Comparison of ENCODE assay signal across 8 cellular contexts in the genomic region with DNA sequence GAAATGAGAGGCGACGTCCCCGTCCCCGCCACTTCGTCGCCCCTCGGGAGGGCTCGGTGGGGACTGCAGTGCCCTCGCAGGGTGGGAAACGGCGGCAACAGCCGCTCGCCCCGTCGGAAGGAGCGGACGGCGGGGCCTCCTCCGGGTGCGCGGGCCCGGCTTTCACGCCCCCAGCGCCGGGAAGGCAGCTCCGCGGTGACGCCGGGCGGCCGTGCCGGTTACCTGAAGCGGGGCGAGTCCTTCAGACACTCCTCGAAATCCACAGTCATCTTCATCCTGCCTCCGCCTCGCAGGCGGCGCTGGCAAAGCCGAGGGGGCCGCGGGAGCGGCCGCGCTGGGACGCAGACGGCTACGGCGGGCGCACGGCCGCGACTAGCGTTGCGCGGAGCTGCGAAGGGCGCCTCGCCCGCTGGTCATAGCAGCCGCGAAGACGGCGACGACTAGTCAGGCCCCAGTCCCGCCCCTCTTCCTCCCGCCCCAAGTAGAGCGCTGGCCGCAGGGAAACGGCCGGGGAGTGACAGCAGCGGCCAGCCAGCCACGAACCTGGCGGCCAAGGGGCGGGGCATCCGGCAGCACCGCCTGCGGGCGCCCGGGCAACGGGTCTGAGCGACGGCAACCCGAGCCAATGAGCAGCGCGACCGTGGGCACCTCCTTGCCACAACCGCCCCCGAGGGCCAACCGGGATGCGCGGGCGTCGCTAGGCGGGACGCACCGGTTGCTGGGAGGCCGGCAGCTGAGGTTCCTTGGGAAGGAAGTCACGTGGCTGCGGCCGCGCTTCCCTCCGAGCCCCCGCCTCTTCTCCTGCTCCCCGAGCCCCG. TPM values are rescaled to one million over a fixed set of nuclear protein-coding genes. Genes with fewer than 3 reads are reported as not detected.
DNase-seq lines count a peak whose midpoint lies in the region; ATAC-seq and TF ChIP-seq lines count a peak whose summit lies in the region.

A gene with protein sequence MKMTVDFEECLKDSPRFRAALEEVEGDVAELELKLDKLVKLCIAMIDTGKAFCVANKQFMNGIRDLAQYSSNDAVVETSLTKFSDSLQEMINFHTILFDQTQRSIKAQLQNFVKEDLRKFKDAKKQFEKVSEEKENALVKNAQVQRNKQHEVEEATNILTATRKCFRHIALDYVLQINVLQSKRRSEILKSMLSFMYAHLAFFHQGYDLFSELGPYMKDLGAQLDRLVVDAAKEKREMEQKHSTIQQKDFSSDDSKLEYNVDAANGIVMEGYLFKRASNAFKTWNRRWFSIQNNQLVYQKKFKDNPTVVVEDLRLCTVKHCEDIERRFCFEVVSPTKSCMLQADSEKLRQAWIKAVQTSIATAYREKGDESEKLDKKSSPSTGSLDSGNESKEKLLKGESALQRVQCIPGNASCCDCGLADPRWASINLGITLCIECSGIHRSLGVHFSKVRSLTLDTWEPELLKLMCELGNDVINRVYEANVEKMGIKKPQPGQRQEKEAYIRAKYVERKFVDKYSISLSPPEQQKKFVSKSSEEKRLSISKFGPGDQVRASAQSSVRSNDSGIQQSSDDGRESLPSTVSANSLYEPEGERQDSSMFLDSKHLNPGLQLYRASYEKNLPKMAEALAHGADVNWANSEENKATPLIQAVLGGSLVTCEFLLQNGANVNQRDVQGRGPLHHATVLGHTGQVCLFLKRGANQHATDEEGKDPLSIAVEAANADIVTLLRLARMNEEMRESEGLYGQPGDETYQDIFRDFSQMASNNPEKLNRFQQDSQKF (minus strand): TSS at position 448 of the 818 bp plus-strand sequence. CDS start 173 bp downstream, at position 275.

- peak; percentile 99 for DNase-seq in DMS153 (lab: John Stamatoyannopoulos, UW)
- DNase-seq in Jurkat, Clone E6-1 (ENCODE audit: low read depth, low spot score) = peak; percentile 97
- peak; percentile 99 to 100 for DNase-seq in PC-9
- peak; percentile 100 for DNase-seq in activated T-cell treated with anti-CD3 and anti-CD28 coated beads, Interleukin-2, amount 50 U/mL, for 1 hour
- DNase-seq in epithelial cell of proximal tubule (ENCODE audit: low read depth) = peak; percentile 67
- DNase-seq in stimulated activated CD8-positive, alpha-beta memory T cell treated with anti-CD3 and anti-CD28 coated beads, Interleukin-4, amount 100 ng/mL, for 48 hours = peak; percentile 99

- intact Hi-C loops in PC-9 (cut with micrococcal nuclease; ENCODE audit: unreplicated experiment) = loop anchor here (1.0 to 5.0 kb wide), 2 partner anchors 55 to 171 kb away; a partner anchor contains a TSS

- peaks cover 22% of the 10 kb centered on the region for H3F3A ChIP-seq in PC-9 (ENCODE audit: insufficient read depth, low read depth)

- peaks cover 44% of the 10 kb centered on the region for H3K4me1 ChIP-seq in PC-9 (replicated peaks; ENCODE audit: insufficient read depth)
- H3K4me1 ChIP-seq in mucosa of rectum (ENCODE audit: control insufficient read depth in 2 of 2, insufficient read depth in 2 of 2, low read length in 2 of 2) = peaks cover 11 to 18% of the 10 kb centered on the region in 2 donors

- H3K9ac ChIP-seq in mucosa of rectum (ENCODE audit: low read depth in 1 of 2, low read length in 2 of 2) = peak within 1 kb of the TSS; percentile 91 to 96

- H3K36me3 ChIP-seq in PC-9 (ENCODE audit: low read depth) (no peaks in the 10 kb centered on the region), mucosa of rectum (ENCODE audit: control insufficient read depth in 2 of 2, insufficient read depth in 2 of 2, low read length in 2 of 2) (no peaks in the 10 kb centered on the region)

- H3K27me3 ChIP-seq in PC-9 (ENCODE audit: insufficient read depth, low read depth) (no peaks in the 10 kb centered on the region), mucosa of rectum (ENCODE audit: control insufficient read depth in 2 of 2, insufficient read depth in 2 of 2, low read length in 2 of 2) (no peaks in the 10 kb centered on the region)

- H3K4me3 ChIP-seq in Jurkat, Clone E6-1 (ENCODE audit: low read length) = peak within 1 kb of the TSS; percentile 83
- H3K4me3 ChIP-seq in PC-9 (peak within 1 kb of the TSS; percentile 73), epithelial cell of proximal tubule (ENCODE audit: low read depth, low read length) (peak within 1 kb of the TSS; percentile 95), mucosa of rectum (ENCODE audit: low read length in 2 of 2) (peak within 1 kb of the TSS; percentile 70 to 88)

- H3K27ac ChIP-seq in PC-9 = peak within 1 kb of the TSS; percentile 62
- H3K27ac ChIP-seq in mucosa of rectum (ENCODE audit: low read depth in 2 of 2, low read length in 2 of 2) = peak within 1 kb of the TSS; percentile 96 to 97

- BruUV-seq in PC-9 (replicated peaks; lab: Mats Ljungman, UMichigan) = no TSS peak

- CTCF ChIA-PET in PC-9 (lab: Charles Lee) = interaction anchor here (0.5 to 1.2 kb wide), 3 partner anchors 27 to 291 kb away, joined by 3 to 5 read pairs (median 4); a partner anchor contains a TSS

- H3K9me3 ChIP-seq in PC-9 (ENCODE audit: insufficient read depth, low read depth) (no peaks in the 10 kb centered on the region), mucosa of rectum (ENCODE audit: control insufficient read depth in 2 of 2, low read length in 2 of 2) (no peaks in the 10 kb centered on the region)

- H4K20me1 ChIP-seq in PC-9 (ENCODE audit: insufficient read depth) = peaks cover 11% of the 10 kb centered on the region

- no peaks in the 10 kb centered on the region for H3K9me2 ChIP-seq in PC-9 (ENCODE audit: insufficient read depth)

- TF ChIP-seq CTCF in PC-9 (conservative IDR thresholded peaks at IDR 0.05) = no peak
- TF ChIP-seq CTCF in epithelial cell of proximal tubule (conservative IDR thresholded peaks at IDR 0.05; ENCODE audit: low read depth, low read length) = no peak

- H2AFZ ChIP-seq in PC-9 = peak within 1 kb of the TSS; percentile 95

- ATAC-seq in GM21619 (IDR thresholded peaks at IDR 0.05; ENCODE audit: unreplicated experiment) = peak; percentile 87

- peaks cover 48% of the 10 kb centered on the region for H3K79me2 ChIP-seq in PC-9 (ENCODE audit: low read depth)

- peak within 1 kb of the TSS; percentile 93 for H3K4me2 ChIP-seq in PC-9

- POLR2A ChIA-PET in PC-9 (lab: Charles Lee; ENCODE audit: unreplicated experiment) = interaction anchor here (0.6 to 0.7 kb wide), 2 partner anchors 20 to 88 kb away, joined by 4 to 16 read pairs; no protein-coding TSS in a partner anchor

RNA-seq across cellular contexts. Expression of the gene that starts here (rescaled TPM):
- 12.5 TPM for polyA plus RNA-seq in Jurkat, Clone E6-1 (2012; ENCODE audit: insufficient read depth, insufficient read length)
- total RNA-seq in PC-9 (2021) (67.9 and 71.0 TPM in 2 replicates), epithelial cell of proximal tubule (19.9 and 26.2 TPM in 2 replicates)

Comparison
In these comparisons a context has a peak if more than half of its experiments do, and no peak if none do; other contexts are left out.
1. Peak in every context shown above with its lines: DNase-seq, ATAC-seq, H3K4me3 ChIP-seq and H3K27ac ChIP-seq.